8 cellular contexts compared by ENCODE assay signal in the genomic region with DNA sequence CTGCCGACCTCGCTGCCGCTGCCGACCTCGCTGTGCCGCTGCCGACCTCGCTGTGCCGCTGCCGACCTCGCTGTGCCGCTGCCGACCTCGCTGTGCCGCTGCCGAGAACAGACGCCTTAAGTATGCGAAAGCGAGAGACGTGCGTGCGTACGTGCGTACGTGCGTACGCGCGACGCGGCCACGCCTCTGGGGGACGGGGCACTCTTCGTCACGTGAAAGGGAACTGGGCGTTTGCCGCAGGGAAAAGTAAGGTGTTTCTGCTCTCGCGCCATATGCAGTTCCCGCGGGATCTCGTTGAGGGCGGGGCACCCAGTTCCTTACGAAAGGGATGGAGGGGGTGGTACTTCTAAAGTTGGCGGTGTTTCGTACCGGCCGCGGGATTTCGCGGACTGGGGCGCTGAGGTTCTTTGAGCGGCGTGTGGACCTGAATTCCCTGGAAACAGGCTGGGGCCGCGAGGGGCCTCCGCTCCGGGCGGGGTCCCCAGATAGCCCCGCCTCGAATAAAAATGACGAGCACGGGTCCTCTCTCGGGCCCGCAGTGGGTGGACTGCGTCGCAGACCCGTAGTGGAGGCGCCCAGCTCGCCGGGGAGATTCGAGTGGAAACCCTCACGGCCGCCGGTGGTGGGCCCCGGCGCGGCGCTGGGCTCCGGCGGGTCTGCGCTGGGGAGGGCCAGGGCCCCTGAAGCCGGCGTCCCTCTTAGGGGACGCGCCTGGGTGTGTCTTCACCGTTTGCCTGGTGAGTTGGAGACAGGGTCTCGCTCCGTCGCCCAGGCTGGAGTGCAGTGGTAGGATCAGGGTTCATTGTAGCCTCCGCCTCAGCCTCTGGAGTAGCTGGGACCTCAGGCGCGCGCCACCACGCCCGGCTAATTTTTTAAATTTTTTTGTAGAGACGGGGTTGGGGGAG. TPM values are rescaled to one million over a fixed set of nuclear protein-coding genes. Genes with fewer than 3 reads are reported as not detected.
DNase-seq lines count a peak whose midpoint lies in the region; ATAC-seq, FAIRE-seq and TF ChIP-seq lines count a peak whose summit lies in the region.

EIF4A3 (minus strand) TSS at position 94 of the 905 bp plus-strand sequence. CDS start 167 bp downstream, outside the sequence.

- peak within 1 kb of the TSS; percentile 87 for H3K56ac ChIP-seq in IMR-90 (ENCODE audit: extremely low read depth, insufficient read depth, low read length)

- H3K4me2 ChIP-seq in IMR-90 (ENCODE audit: low read depth, low read length) (peak within 1 kb of the TSS; percentile 98), endothelial cell of umbilical vein (ENCODE audit: insufficient read depth, low read length) (peak within 1 kb of the TSS; percentile 86)

- in situ Hi-C loops in IMR-90 (cut with MboI; ENCODE audit: low sequenced_read_pairs), result no loop called here

- H4K20me1 ChIP-seq in IMR-90 (ENCODE audit: insufficient read depth, low read length) (peaks cover 25% of the 10 kb centered on the region), endothelial cell of umbilical vein (replicated peaks; ENCODE audit: control insufficient read depth, extremely low read depth, insufficient read depth, low read length) (peaks cover 2% of the 10 kb centered on the region)

- H3K79me1 ChIP-seq in IMR-90 (ENCODE audit: low read depth in 1 of 2, low read length in 2 of 2), result peaks cover 27 to 76% of the 10 kb centered on the region in 2 experiments

- no peaks in the 10 kb centered on the region for H3K9me3 ChIP-seq in IMR-90 (ENCODE audit: control insufficient read depth, insufficient read depth, low read length)
- H3K9me3 ChIP-seq in endothelial cell of umbilical vein (replicated peaks; ENCODE audit: control insufficient read depth, insufficient read depth, low read length), result no peaks in the 10 kb centered on the region

- peak within 1 kb of the TSS; percentile 44; the same call in 1 of the 2 replicates for H3K18ac ChIP-seq in IMR-90 (ENCODE audit: low read depth, low read length)

- peaks cover 19% of the 10 kb centered on the region for H3K36me3 ChIP-seq in IMR-90 (ENCODE audit: control insufficient read depth, insufficient read depth, low read length)
- peaks cover 0 to 5% of the 10 kb centered on the region in 2 experiments for H3K36me3 ChIP-seq in endothelial cell of umbilical vein (ENCODE audit: control insufficient read depth in 2 of 2, extremely low read depth in 1 of 2, insufficient read depth in 2 of 2, low read length in 2 of 2)

- H3K79me2 ChIP-seq in endothelial cell of umbilical vein (ENCODE audit: control insufficient read depth, insufficient read depth, low read length), result peaks cover 42% of the 10 kb centered on the region

- H3K27ac ChIP-seq in IMR-90 (ENCODE audit: insufficient read depth, low read length), result peak within 1 kb of the TSS; percentile 88
- H3K27ac ChIP-seq in endothelial cell of umbilical vein (ENCODE audit: insufficient read depth, low read depth, low read length), result peak within 1 kb of the TSS; percentile 67

- TF ChIP-seq POLR2A in IMR-90 (IDR thresholded peaks at IDR 0.05; ENCODE audit: low read depth, low read length), result peak; percentile 91
- peak; percentile 75 for TF ChIP-seq POLR2A in endothelial cell of umbilical vein (IDR thresholded peaks at IDR 0.05; ENCODE audit: low read depth, low read length)

- H3K9me1 ChIP-seq in IMR-90 (ENCODE audit: insufficient read depth, low read length), result peaks cover 10% of the 10 kb centered on the region
- no peaks in the 10 kb centered on the region for H3K9me1 ChIP-seq in endothelial cell of umbilical vein (replicated peaks; ENCODE audit: control insufficient read depth, extremely low read depth, insufficient read depth, low read length)

- H2AK5ac ChIP-seq in IMR-90 (ENCODE audit: low read depth, low read length), result peak within 1 kb of the TSS; percentile 97

- TF ChIP-seq CTCF in D721Med (IDR thresholded peaks at IDR 0.05; ENCODE audit: insufficient read depth, missing control alignments) (peak; percentile 2), IMR-90 (conservative IDR thresholded peaks at IDR 0.05; ENCODE audit: low read depth, low read length) (no peak), endothelial cell of umbilical vein (IDR thresholded peaks at IDR 0.05; ENCODE audit: extremely low read depth in 1 of 2, insufficient read depth in 1 of 2, low read depth in 1 of 2, low read length in 2 of 2) (no peak)

- dilution Hi-C loops in IMR-90 (cut with HindIII; ENCODE audit: low sequenced_read_pairs, unreplicated experiment), result no loop called here
- dilution Hi-C loops in endothelial cell of umbilical vein (cut with MboI; ENCODE audit: extremely low pct_ligation_motif_present, low sequenced_read_pairs), result no loop called here

- POLR2A ChIA-PET in IMR-90 (lab: Charles Lee; ENCODE audit: unreplicated experiment), result no interaction called here
- POLR2A ChIA-PET in endothelial cell of umbilical vein (lab: Charles Lee), result no interaction called here

- H3K4me3 ChIP-seq in IMR-90 (ENCODE audit: insufficient read depth, low read depth, low read length) (peak within 1 kb of the TSS; percentile 87), endothelial cell of umbilical vein (replicated peaks in 1 of 3; ENCODE audit: insufficient read depth in 1 of 3, low read depth in 1 of 3, low read length in 3 of 3) (peak within 1 kb of the TSS; percentile 61 to 81 (median 68))

- peak within 1 kb of the TSS; percentile 73 for H4K91ac ChIP-seq in IMR-90 (ENCODE audit: insufficient read depth, low read depth, low read length)

- ATAC-seq in GM21526 (IDR thresholded peaks at IDR 0.05; ENCODE audit: low FRiP score, unreplicated experiment) (peak; percentile 86), IMR-90 (ENCODE audit: low read depth) (peak; percentile 88)

- H3K27me3 ChIP-seq in IMR-90 (ENCODE audit: control insufficient read depth, insufficient read depth, low read length), result no peaks in the 10 kb centered on the region
- no peaks in the 10 kb centered on the region for H3K27me3 ChIP-seq in endothelial cell of umbilical vein (ENCODE audit: control insufficient read depth in 2 of 2, insufficient read depth in 2 of 2, low read length in 2 of 2)

- H4K8ac ChIP-seq in IMR-90 (ENCODE audit: low read depth in 2 of 2, low read length in 2 of 2), result peak within 1 kb of the TSS; percentile 59 to 90

- peak within 1 kb of the TSS; percentile 32; the same call in 1 of the 2 replicates for H2BK120ac ChIP-seq in IMR-90 (ENCODE audit: low read depth, low read length)

- BruUV-seq in IMR-90 (replicated peaks; lab: Mats Ljungman, UMichigan), result no TSS peak
- TSS peak; percentile 58 for BruUV-seq in endothelial cell of umbilical vein (replicated peaks; lab: Mats Ljungman, UMichigan)

- peak within 1 kb of the TSS; percentile 98 for H2AK9ac ChIP-seq in IMR-90 (replicated peaks; ENCODE audit: low read depth, low read length, poor library complexity)

- 1% methylated on average over 51 of the region's 97 CpGs; no CpG with 5 or more reads in 1 of the 2 experiments for WGBS in IMR-90 (ENCODE audit: extremely low coverage in 2 of 2, insufficient read length in 1 of 2), 2 experiments

- H2BK5ac ChIP-seq in IMR-90 (ENCODE audit: low read depth, low read length, poor library complexity, severe bottlenecking), result peak within 1 kb of the TSS; percentile 71

- intact Hi-C loops in IMR-90 (cut with micrococcal nuclease), result loop anchor here (1.0 to 5.0 kb wide), 2 partner anchors 45 to 72 kb away; partner anchors contain the start of gene GAA
- intact Hi-C loops in endothelial cell of umbilical vein (cut with micrococcal nuclease), result loop anchor here (1.0 to 5.0 kb wide), 5 partner anchors 31 to 115 kb away; partner anchors contain the start of genes CCDC40 and RNF213

- TF ChIP-seq RAD21 in IMR-90 (IDR thresholded peaks at IDR 0.05; ENCODE audit: low read length), result no peak

- DNase-seq in D721Med (ENCODE audit: insufficient read length, low spot score), result peak; percentile 95
- peak; percentile 99 for DNase-seq in IMR-90
- DNase-seq in OCI-M1 (lab: John Stamatoyannopoulos, UW), result peak; percentile 99
- peak; percentile 96 for DNase-seq in activated T-cell treated with anti-CD3 and anti-CD28 coated beads for 24 hours (ENCODE audit: low read depth)
- peak; percentile 100 for DNase-seq in endothelial cell of umbilical vein (ENCODE audit: low read depth, low spot score)
- peak; percentile 97 for DNase-seq in midbrain (lab: John Stamatoyannopoulos, UW)
- DNase-seq in stimulated activated CD8-positive, alpha-beta memory T cell treated with anti-CD3 and anti-CD28 coated beads, Interleukin-2, amount 100 ng/mL, for 1 hour (ENCODE audit: low read depth in 2 of 2), result peak; percentile 91 to 94

- no peak within 1 kb of the TSS for H2BK20ac ChIP-seq in IMR-90 (ENCODE audit: low read depth, low read length)

- H3K23ac ChIP-seq in IMR-90 (ENCODE audit: low read depth, low read length), result peak within 1 kb of the TSS; percentile 91

- peak within 1 kb of the TSS; percentile 37 for H4K5ac ChIP-seq in IMR-90 (ENCODE audit: low read depth, low read length)

- CTCF ChIA-PET in IMR-90 (lab: Yijun Ruan, JAX), result interaction anchor here (1.1 kb wide), 1 partner anchor 46 kb away, joined by 6 read pairs; the partner anchor contains the start of gene GAA
- CTCF ChIA-PET in endothelial cell of umbilical vein (lab: Charles Lee), result interaction anchor here (0.8 to 1.4 kb wide), 4 partner anchors 23 to 116 kb away, joined by 3 to 6 read pairs (median 4); partner anchors contain the start of gene GAA

- H3K4me1 ChIP-seq in IMR-90 (ENCODE audit: control insufficient read depth, insufficient read depth, low read length) (peaks cover 15% of the 10 kb centered on the region), endothelial cell of umbilical vein (ENCODE audit: control insufficient read depth, extremely low read depth, insufficient read depth, low read length) (peaks cover 17% of the 10 kb centered on the region)

- peak within 1 kb of the TSS; percentile 97 for H3K14ac ChIP-seq in IMR-90 (replicated peaks; ENCODE audit: low read depth, low read length)

- H2AFZ ChIP-seq in IMR-90 (replicated peaks; ENCODE audit: low read length, poor library complexity) (peak within 1 kb of the TSS; percentile 96), endothelial cell of umbilical vein (ENCODE audit: low read depth, low read length) (peak within 1 kb of the TSS; percentile 70)

- FAIRE-seq in D721Med (lab: Jason Lieb, UNC) (no peak), endothelial cell of umbilical vein (lab: Jason Lieb, UNC) (peak; percentile 96)

- peak within 1 kb of the TSS; percentile 93 for H3K9ac ChIP-seq in IMR-90 (ENCODE audit: low read depth, low read length)
- peak within 1 kb of the TSS; percentile 90 for H3K9ac ChIP-seq in endothelial cell of umbilical vein (replicated peaks; ENCODE audit: extremely low read depth, insufficient read depth, low read length)

- H2BK15ac ChIP-seq in IMR-90 (ENCODE audit: low read depth, low read length), result no peak within 1 kb of the TSS

- peak within 1 kb of the TSS; percentile 89 for H3K4ac ChIP-seq in IMR-90 (ENCODE audit: low read depth, low read length)

RNA-seq across cellular contexts. Expression of gene EIF4A3, which starts in this region (rescaled TPM):
- total RNA-seq in IMR-90 (2012; rRNA removed) (97.1 and 110 TPM in 2 replicates), endothelial cell of umbilical vein (90.4 and 93.8 TPM in 2 replicates)
- polyA plus RNA-seq in IMR-90 (2012; rRNA removed) (82.4 and 85.3 TPM in 2 replicates), endothelial cell of umbilical vein (80.3 and 94.5 TPM in 2 replicates)
- 64.2 and 83.7 TPM in 2 replicates for polyA plus RNA-seq in IMR-90 (2012; cell fraction: cytosol; rRNA removed)
- polyA plus RNA-seq in IMR-90 (2012; cell fraction: nucleus; rRNA removed; ENCODE audit: low replicate concordance), result 46.8 and 170 TPM in 2 replicates
- polyA plus RNA-seq in endothelial cell of umbilical vein (2011; cell fraction: cytosol; rRNA removed), result 88.7 and 101 TPM in 2 replicates
- 59.0 and 72.1 TPM in 2 replicates for polyA plus RNA-seq in endothelial cell of umbilical vein (2011; cell fraction: nucleus; rRNA removed)
- 80.3 and 115 TPM in 2 replicates for polyA plus RNA-seq in endothelial cell of umbilical vein (2012)
- polyA minus RNA-seq in endothelial cell of umbilical vein, result 64.9 and 74.4 TPM in 2 replicates
- 67.0 TPM for polyA minus RNA-seq in endothelial cell of umbilical vein (2011; cell fraction: cytosol; rRNA and poly(A)+ RNA removed)
- 19.9 and 23.8 TPM in 2 replicates for polyA minus RNA-seq in endothelial cell of umbilical vein (2011; cell fraction: nucleus; rRNA and poly(A)+ RNA removed)

Comparison
In these comparisons a context has a peak if more than half of its experiments do, and no peak if none do; other contexts are left out.
1. Peak in every context shown above with its lines: DNase-seq, ATAC-seq, H3K4me3 ChIP-seq and H3K27ac ChIP-seq.